1 cellular context compared by ENCODE assay signal in the genomic region with DNA sequence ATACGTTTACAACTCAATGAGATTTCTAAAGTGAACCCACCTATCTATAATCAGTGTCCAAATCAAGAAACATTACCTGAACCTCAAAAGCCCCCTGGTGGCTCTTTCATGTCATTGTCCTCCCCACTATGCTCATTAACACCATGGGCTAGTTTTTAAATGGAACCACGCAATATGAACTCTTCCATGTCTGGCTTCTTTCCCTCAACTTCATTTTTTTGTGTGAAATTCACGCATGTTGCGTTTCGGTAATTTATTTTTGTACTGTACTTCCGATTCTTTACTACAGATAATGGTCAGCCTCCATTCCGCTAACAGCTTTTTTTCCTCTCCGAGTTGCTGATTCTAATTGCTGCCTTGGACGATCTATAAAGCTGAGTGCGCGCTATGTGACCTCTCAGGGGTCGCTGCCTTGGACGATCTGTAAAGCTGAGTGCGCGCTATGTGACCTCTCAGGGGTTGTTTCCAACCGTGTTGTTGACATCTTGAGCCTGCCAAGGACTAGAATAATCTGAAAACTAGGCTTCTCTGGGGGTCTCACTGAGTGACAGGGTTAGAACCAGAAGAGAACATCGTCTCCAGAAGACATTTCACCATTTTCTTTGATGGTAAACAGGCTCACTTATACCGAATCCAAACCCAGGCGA.
TF ChIP-seq lines count a peak whose summit lies in the region.

No MANE protein-coding gene starts in this region.

TF ChIP-seq in K562, 482 proteins besides CTCF, POLR2A, EP300 and RAD21 (continued from another document and continues in another):
- TF ChIP-seq, protein P1, sequence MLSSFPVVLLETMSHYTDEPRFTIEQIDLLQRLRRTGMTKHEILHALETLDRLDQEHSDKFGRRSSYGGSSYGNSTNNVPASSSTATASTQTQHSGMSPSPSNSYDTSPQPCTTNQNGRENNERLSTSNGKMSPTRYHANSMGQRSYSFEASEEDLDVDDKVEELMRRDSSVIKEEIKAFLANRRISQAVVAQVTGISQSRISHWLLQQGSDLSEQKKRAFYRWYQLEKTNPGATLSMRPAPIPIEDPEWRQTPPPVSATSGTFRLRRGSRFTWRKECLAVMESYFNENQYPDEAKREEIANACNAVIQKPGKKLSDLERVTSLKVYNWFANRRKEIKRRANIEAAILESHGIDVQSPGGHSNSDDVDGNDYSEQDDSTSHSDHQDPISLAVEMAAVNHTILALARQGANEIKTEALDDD (IDR thresholded peaks at IDR 0.05): no peak
- TF ChIP-seq RBM22 (IDR thresholded peaks at IDR 0.05; ENCODE audit: low read depth, low read length, poor library complexity, severe bottlenecking): peak; percentile 41
- no peak for TF ChIP-seq HNRNPL (IDR thresholded peaks at IDR 0.05; ENCODE audit: low read depth, low read length)
- TF ChIP-seq YY1 (IDR thresholded peaks at IDR 0.05; ENCODE audit: borderline replicate concordance in 1 of 3, control insufficient read depth in 1 of 3, extremely low read depth in 1 of 3, insufficient read depth in 3 of 3, insufficient read length in 1 of 3, insufficient replicate concordance in 2 of 3, low read depth in 1 of 3, low read length in 2 of 3): peak in 1 of 3 experiments; percentile 52
- no peak for TF ChIP-seq RBBP5 (IDR thresholded peaks at IDR 0.05; ENCODE audit: borderline replicate concordance, insufficient read depth, low read length, poor library complexity, severe bottlenecking)
- no peak for TF ChIP-seq GTF2A2 (tag; IDR thresholded peaks at IDR 0.05)
- peak; percentile 74 for TF ChIP-seq ZSCAN32 (CRISPR knock-in tag; IDR thresholded peaks at IDR 0.05)
- TF ChIP-seq ZNF239 (CRISPR knock-in tag; IDR thresholded peaks at IDR 0.05): peak; percentile 39
- no peak for TF ChIP-seq IFI16 (CRISPR knock-in tag; IDR thresholded peaks at IDR 0.05)
- 0 out of 2 replicates have a peak, but pooled peaks have one; percentile 51 for TF ChIP-seq ZNF212 (CRISPR knock-in tag; IDR thresholded peaks at IDR 0.05)
- TF ChIP-seq, protein P2, sequence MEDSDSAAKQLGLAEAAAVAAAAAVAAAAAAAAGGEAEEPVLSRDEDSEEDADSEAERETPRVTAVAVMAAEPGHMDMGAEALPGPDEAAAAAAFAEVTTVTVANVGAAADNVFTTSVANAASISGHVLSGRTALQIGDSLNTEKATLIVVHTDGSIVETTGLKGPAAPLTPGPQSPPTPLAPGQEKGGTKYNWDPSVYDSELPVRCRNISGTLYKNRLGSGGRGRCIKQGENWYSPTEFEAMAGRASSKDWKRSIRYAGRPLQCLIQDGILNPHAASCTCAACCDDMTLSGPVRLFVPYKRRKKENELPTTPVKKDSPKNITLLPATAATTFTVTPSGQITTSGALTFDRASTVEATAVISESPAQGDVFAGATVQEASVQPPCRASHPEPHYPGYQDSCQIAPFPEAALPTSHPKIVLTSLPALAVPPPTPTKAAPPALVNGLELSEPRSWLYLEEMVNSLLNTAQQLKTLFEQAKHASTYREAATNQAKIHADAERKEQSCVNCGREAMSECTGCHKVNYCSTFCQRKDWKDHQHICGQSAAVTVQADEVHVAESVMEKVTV (CRISPR knock-in tag; IDR thresholded peaks at IDR 0.05): peak; percentile 73; the same call in 1 of the 2 replicates
- no peak for TF ChIP-seq CHCHD3 (CRISPR knock-in tag; IDR thresholded peaks at IDR 0.05)
- 0 out of 2 replicates have a peak, but pooled peaks have one; percentile 60 for TF ChIP-seq ZNF57 (CRISPR knock-in tag; IDR thresholded peaks at IDR 0.05)
- TF ChIP-seq, protein P3, sequence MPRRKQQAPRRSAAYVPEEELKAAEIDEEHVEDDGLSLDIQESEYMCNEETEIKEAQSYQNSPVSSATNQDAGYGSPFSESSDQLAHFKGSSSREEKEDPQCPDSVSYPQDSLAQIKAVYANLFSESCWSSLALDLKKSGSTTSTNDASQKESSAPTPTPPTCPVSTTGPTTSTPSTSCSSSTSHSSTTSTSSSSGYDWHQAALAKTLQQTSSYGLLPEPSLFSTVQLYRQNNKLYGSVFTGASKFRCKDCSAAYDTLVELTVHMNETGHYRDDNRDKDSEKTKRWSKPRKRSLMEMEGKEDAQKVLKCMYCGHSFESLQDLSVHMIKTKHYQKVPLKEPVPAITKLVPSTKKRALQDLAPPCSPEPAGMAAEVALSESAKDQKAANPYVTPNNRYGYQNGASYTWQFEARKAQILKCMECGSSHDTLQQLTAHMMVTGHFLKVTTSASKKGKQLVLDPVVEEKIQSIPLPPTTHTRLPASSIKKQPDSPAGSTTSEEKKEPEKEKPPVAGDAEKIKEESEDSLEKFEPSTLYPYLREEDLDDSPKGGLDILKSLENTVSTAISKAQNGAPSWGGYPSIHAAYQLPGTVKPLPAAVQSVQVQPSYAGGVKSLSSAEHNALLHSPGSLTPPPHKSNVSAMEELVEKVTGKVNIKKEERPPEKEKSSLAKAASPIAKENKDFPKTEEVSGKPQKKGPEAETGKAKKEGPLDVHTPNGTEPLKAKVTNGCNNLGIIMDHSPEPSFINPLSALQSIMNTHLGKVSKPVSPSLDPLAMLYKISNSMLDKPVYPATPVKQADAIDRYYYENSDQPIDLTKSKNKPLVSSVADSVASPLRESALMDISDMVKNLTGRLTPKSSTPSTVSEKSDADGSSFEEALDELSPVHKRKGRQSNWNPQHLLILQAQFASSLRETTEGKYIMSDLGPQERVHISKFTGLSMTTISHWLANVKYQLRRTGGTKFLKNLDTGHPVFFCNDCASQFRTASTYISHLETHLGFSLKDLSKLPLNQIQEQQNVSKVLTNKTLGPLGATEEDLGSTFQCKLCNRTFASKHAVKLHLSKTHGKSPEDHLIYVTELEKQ (CRISPR knock-in tag; IDR thresholded peaks at IDR 0.05): 0 out of 2 replicates have a peak, but pooled peaks have one; percentile 48
- TF ChIP-seq, protein P4, sequence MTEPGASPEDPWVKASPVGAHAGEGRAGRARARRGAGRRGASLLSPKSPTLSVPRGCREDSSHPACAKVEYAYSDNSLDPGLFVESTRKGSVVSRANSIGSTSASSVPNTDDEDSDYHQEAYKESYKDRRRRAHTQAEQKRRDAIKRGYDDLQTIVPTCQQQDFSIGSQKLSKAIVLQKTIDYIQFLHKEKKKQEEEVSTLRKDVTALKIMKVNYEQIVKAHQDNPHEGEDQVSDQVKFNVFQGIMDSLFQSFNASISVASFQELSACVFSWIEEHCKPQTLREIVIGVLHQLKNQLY (CRISPR knock-in tag; conservative IDR thresholded peaks at IDR 0.05): 0 out of 4 replicates have a peak, but pooled peaks have one; percentile 8 to 61
- TF ChIP-seq, protein P5, sequence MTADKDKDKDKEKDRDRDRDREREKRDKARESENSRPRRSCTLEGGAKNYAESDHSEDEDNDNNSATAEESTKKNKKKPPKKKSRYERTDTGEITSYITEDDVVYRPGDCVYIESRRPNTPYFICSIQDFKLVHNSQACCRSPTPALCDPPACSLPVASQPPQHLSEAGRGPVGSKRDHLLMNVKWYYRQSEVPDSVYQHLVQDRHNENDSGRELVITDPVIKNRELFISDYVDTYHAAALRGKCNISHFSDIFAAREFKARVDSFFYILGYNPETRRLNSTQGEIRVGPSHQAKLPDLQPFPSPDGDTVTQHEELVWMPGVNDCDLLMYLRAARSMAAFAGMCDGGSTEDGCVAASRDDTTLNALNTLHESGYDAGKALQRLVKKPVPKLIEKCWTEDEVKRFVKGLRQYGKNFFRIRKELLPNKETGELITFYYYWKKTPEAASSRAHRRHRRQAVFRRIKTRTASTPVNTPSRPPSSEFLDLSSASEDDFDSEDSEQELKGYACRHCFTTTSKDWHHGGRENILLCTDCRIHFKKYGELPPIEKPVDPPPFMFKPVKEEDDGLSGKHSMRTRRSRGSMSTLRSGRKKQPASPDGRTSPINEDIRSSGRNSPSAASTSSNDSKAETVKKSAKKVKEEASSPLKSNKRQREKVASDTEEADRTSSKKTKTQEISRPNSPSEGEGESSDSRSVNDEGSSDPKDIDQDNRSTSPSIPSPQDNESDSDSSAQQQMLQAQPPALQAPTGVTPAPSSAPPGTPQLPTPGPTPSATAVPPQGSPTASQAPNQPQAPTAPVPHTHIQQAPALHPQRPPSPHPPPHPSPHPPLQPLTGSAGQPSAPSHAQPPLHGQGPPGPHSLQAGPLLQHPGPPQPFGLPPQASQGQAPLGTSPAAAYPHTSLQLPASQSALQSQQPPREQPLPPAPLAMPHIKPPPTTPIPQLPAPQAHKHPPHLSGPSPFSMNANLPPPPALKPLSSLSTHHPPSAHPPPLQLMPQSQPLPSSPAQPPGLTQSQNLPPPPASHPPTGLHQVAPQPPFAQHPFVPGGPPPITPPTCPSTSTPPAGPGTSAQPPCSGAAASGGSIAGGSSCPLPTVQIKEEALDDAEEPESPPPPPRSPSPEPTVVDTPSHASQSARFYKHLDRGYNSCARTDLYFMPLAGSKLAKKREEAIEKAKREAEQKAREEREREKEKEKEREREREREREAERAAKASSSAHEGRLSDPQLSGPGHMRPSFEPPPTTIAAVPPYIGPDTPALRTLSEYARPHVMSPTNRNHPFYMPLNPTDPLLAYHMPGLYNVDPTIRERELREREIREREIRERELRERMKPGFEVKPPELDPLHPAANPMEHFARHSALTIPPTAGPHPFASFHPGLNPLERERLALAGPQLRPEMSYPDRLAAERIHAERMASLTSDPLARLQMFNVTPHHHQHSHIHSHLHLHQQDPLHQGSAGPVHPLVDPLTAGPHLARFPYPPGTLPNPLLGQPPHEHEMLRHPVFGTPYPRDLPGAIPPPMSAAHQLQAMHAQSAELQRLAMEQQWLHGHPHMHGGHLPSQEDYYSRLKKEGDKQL (CRISPR knock-in tag; IDR thresholded peaks at IDR 0.05; ENCODE audit: borderline replicate concordance): no peak
- no peak for TF ChIP-seq ZNF778 (CRISPR knock-in tag; IDR thresholded peaks at IDR 0.05)
- TF ChIP-seq, protein P6, sequence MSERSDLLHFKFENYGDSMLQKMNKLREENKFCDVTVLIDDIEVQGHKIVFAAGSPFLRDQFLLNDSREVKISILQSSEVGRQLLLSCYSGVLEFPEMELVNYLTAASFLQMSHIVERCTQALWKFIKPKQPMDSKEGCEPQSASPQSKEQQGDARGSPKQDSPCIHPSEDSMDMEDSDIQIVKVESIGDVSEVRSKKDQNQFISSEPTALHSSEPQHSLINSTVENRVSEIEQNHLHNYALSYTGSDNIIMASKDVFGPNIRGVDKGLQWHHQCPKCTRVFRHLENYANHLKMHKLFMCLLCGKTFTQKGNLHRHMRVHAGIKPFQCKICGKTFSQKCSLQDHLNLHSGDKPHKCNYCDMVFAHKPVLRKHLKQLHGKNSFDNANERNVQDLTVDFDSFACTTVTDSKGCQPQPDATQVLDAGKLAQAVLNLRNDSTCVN (CRISPR knock-in tag; IDR thresholded peaks at IDR 0.05): no peak; the same call in 1 of the 2 replicates
- TF ChIP-seq, protein P7, sequence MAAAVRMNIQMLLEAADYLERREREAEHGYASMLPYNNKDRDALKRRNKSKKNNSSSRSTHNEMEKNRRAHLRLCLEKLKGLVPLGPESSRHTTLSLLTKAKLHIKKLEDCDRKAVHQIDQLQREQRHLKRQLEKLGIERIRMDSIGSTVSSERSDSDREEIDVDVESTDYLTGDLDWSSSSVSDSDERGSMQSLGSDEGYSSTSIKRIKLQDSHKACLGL (CRISPR knock-in tag; IDR thresholded peaks at IDR 0.05; ENCODE audit: borderline replicate concordance, poor library complexity, severe bottlenecking): no peak
- TF ChIP-seq ZNF316 (IDR thresholded peaks at IDR 0.05): peak; percentile 74
- TF ChIP-seq MTA2 (IDR thresholded peaks at IDR 0.05; ENCODE audit: low read depth): 0 out of 2 replicates have a peak, but pooled peaks have one; percentile 2
- TF ChIP-seq TAF15 (IDR thresholded peaks at IDR 0.05; ENCODE audit: low read depth, low read length): no peak
- peak; percentile 16; the same call in 1 of the 2 replicates for TF ChIP-seq CEBPG (CRISPR knock-in tag; IDR thresholded peaks at IDR 0.05)
- no peak for TF ChIP-seq CEBPG (tag; conservative IDR thresholded peaks at IDR 0.05 in 1 of 2, IDR thresholded peaks at IDR 0.05 in 1 of 2)
- no peak for TF ChIP-seq DDX20 (tag; IDR thresholded peaks at IDR 0.05; ENCODE audit: low read depth)
- TF ChIP-seq, protein P8, sequence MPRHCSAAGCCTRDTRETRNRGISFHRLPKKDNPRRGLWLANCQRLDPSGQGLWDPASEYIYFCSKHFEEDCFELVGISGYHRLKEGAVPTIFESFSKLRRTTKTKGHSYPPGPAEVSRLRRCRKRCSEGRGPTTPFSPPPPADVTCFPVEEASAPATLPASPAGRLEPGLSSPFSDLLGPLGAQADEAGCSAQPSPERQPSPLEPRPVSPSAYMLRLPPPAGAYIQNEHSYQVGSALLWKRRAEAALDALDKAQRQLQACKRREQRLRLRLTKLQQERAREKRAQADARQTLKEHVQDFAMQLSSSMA (CRISPR knock-in tag; IDR thresholded peaks at IDR 0.05): no peak
- TF ChIP-seq, protein P9, sequence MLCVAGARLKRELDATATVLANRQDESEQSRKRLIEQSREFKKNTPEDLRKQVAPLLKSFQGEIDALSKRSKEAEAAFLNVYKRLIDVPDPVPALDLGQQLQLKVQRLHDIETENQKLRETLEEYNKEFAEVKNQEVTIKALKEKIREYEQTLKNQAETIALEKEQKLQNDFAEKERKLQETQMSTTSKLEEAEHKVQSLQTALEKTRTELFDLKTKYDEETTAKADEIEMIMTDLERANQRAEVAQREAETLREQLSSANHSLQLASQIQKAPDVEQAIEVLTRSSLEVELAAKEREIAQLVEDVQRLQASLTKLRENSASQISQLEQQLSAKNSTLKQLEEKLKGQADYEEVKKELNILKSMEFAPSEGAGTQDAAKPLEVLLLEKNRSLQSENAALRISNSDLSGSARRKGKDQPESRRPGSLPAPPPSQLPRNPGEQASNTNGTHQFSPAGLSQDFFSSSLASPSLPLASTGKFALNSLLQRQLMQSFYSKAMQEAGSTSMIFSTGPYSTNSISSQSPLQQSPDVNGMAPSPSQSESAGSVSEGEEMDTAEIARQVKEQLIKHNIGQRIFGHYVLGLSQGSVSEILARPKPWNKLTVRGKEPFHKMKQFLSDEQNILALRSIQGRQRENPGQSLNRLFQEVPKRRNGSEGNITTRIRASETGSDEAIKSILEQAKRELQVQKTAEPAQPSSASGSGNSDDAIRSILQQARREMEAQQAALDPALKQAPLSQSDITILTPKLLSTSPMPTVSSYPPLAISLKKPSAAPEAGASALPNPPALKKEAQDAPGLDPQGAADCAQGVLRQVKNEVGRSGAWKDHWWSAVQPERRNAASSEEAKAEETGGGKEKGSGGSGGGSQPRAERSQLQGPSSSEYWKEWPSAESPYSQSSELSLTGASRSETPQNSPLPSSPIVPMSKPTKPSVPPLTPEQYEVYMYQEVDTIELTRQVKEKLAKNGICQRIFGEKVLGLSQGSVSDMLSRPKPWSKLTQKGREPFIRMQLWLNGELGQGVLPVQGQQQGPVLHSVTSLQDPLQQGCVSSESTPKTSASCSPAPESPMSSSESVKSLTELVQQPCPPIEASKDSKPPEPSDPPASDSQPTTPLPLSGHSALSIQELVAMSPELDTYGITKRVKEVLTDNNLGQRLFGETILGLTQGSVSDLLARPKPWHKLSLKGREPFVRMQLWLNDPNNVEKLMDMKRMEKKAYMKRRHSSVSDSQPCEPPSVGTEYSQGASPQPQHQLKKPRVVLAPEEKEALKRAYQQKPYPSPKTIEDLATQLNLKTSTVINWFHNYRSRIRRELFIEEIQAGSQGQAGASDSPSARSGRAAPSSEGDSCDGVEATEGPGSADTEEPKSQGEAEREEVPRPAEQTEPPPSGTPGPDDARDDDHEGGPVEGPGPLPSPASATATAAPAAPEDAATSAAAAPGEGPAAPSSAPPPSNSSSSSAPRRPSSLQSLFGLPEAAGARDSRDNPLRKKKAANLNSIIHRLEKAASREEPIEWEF (CRISPR knock-in tag; IDR thresholded peaks at IDR 0.05): peak; percentile 65; the same call in 1 of the 2 replicates
- TF ChIP-seq NR1H2 (CRISPR knock-in tag; IDR thresholded peaks at IDR 0.05): no peak
- TF ChIP-seq HDGF (IDR thresholded peaks at IDR 0.05): peak; percentile 92; the same call in 1 of the 2 replicates
- TF ChIP-seq ZNF436 (CRISPR knock-in tag; IDR thresholded peaks at IDR 0.05): 0 out of 2 replicates have a peak, but pooled peaks have one; percentile 48
- TF ChIP-seq KDM5B (IDR thresholded peaks at IDR 0.05; ENCODE audit: insufficient replicate concordance, low read depth, low read length): no peak
